In genomic region chr11:85852754-85853153, GRCh38 we compare ENCODE assay signal across 19 cellular contexts. TPM values are rescaled to one million over a fixed set of nuclear protein-coding genes. Genes with fewer than 3 reads are reported as not detected.
"Had no signal": no experiment of that assay in that cellular context is flagged by ENCODE, and none has a peak within 500 bp of the region (broad histone marks: within the 10 kb centered on the region; RNA-seq: fewer than 3 reads in every experiment).

No MANE protein-coding gene starts in this region.

RNA-seq across cellular contexts. Expression of gene CCDC83, which starts 2.4 kb away (rescaled TPM):
- total RNA-seq: activated naive CD4-positive, alpha-beta T cell treated with anti-CD3 and anti-CD28 coated beads for 36 hours; activated naive CD8-positive, alpha-beta T cell treated with anti-CD3 and anti-CD28 coated beads for 36 hours; activated naive CD8-positive, alpha-beta T cell treated with anti-CD3 and anti-CD28 coated beads, Interleukin-2, amount 10 ng/mL, durations not matched to agents 7 days and 5 days; activated T-cell treated with anti-CD3 and anti-CD28 coated beads, Interleukin-2, amount 50 U/mL, for 4 hours; activated T-cell treated with anti-CD3 and anti-CD28 coated beads, Interleukin-2, amount 50 U/mL, for 72 hours; activated T-helper 1 cell treated with anti-CD3 and anti-CD28 coated beads, Interleukin-12 subunit alpha, Interleukin-12 subunit beta, Interleukin-2, Interleukin-4 antibody, amounts not matched to agents 30 ng/mL and 10 ng/mL and 1 ng/mL, durations not matched to agents 14 hours and 24 hours and 36 hours; activated T-helper 17 cell treated with anti-CD3 and anti-CD28 coated beads, Interleukin-2, amount 50 U/mL, for 72 hours; activated T-helper 2 cell treated with anti-CD3 and anti-CD28 coated beads, Interferon-gamma antibody, Interleukin-2, Interleukin-4, amounts not matched to agents 10 μg/mL and 5 μg/mL and 100 μg/mL, durations not matched to agents 14 hours and 24 hours and 36 hours; adrenal gland; aorta; ascending aorta; astrocyte; body of pancreas; bronchial epithelial cell; cardiac muscle cell; cardiac septum; cerebellum; chondrocyte had no signal
- polyA plus RNA-seq: adipose tissue, adrenal gland, aorta, cardiac muscle cell had no signal
